12 cellular contexts compared by ENCODE assay signal in the genomic region with DNA sequence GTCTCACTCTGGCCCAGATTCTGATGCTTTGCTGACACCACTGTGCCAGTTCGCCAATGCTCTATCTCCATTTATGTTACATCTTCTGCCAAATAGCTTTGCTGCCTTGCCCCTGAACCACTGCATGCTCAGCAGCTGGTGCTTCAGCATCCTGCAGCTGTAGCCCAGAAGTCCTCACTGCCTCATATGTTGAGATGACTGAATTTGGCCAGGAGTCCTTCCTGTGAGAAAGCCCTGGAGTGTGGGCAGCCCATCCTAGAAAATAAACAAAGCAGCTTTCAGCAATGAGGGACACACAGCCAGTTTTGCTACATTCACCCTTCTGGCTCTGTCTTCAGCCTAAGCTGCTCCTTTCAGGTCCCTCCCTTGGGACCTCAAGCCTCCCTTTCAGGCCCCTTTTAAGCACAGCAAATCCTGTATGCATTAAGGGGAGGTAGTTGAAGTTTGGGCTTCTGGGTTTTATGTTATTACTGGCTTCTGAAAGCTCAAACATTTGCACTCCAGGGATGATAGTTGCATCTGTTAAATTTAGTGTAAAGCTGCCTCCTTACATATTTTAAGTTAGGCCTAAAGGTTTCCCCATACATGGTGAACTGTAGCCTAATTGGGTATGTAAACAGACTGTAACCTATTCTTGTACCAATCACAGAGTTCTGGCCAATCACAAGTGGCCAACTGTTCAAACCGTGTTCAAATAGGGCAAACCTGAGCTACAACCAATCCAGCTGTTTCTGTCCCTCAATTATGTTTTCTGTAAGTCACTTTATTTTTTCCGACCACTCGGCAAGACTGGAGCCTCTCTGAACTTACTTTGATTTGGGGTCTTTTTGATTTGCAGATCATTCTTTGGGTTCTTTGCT. TPM values are rescaled to one million over a fixed set of nuclear protein-coding genes. Genes with fewer than 3 reads are reported as not detected.
DNase-seq lines count a peak whose midpoint lies in the region; ATAC-seq and TF ChIP-seq lines count a peak whose summit lies in the region.
"Had no signal": no experiment of that assay in that cellular context is flagged by ENCODE, and none has a peak within 500 bp of the region (broad histone marks: within the 10 kb centered on the region; RNA-seq: fewer than 3 reads in every experiment).

No MANE protein-coding gene starts in this region.

- no peaks in the 10 kb centered on the region for H3K9me3 Mint-ChIP-seq in activated T-cell treated with anti-CD3 and anti-CD28 coated beads, Interleukin-2, amount 50 U/mL, for 4 hours

- TF ChIP-seq CTCF in fibroblast of mammary gland (conservative IDR thresholded peaks at IDR 0.05; ENCODE audit: control insufficient read depth, insufficient read depth, low read depth, low read length) (no peak), WERI-Rb-1 (IDR thresholded peaks at IDR 0.05; ENCODE audit: low read depth, low read length) (no peak)

- H3K27me3 Mint-ChIP-seq in activated T-cell treated with anti-CD3 and anti-CD28 coated beads, Interleukin-2, amount 50 U/mL, for 4 hours (ENCODE audit: low read depth), result peaks cover 2% of the 10 kb centered on the region

- no peaks in the 10 kb centered on the region for H3K9me3 ChIP-seq in WERI-Rb-1 (ENCODE audit: severe bottlenecking)
- H3K9me3 ChIP-seq: BLaER1 treated with 17β-estradiol and CSF1 and Interleukin-3, amounts not matched to agents 10 nM and 100 nM had no signal

- H3K27me3 ChIP-seq in WERI-Rb-1 (ENCODE audit: insufficient read depth, low read depth, severe bottlenecking), result no peaks in the 10 kb centered on the region
- H3K27me3 ChIP-seq: BLaER1 treated with 17β-estradiol and CSF1 and Interleukin-3, amounts not matched to agents 10 nM and 100 nM had no signal

- peaks cover 29% of the 10 kb centered on the region for H3K4me1 Mint-ChIP-seq in activated T-cell treated with anti-CD3 and anti-CD28 coated beads, Interleukin-2, amount 50 U/mL, for 4 hours (ENCODE audit: low read depth)

- no peak for DNase-seq in activated T-cell treated with anti-CD3 and anti-CD28 coated beads, Interleukin-2, amount 50 U/mL, for 4 hours
- no peak for DNase-seq in activated T-cell treated with anti-CD3 and anti-CD28 coated beads for 4 hours
- DNase-seq in NCI-H82 treated with DMSO at 0.1 percent for 48 hours (lab: John Stamatoyannopoulos, UW; ENCODE audit: unreplicated experiment), result peak; percentile 52
- DNase-seq in fibroblast of mammary gland (ENCODE audit: low read depth), result peak; percentile 65
- no peak for DNase-seq in WERI-Rb-1
- no peak for DNase-seq in SIG-M5 treated with dmso at 0.1 percent for 504 hours (lab: John Stamatoyannopoulos, UW; ENCODE audit: unreplicated experiment)
- no peak for DNase-seq in NOMO-1 (lab: John Stamatoyannopoulos, UW; ENCODE audit: unreplicated experiment in 2 of 2)
- DNase-seq: activated effector memory CD4-positive, alpha-beta T cell treated with Interleukin-2 at 50 U/mL for 16 hours; stimulated activated naive CD4-positive, alpha-beta T cell treated with Interleukin-2 at 50 U/mL for 16 hours had no signal

- H3K27ac ChIP-seq in temporal lobe (ENCODE audit: low read depth, low read length), result peak overlapping the region; percentile 86
- H3K27ac ChIP-seq in WERI-Rb-1, result no peak overlapping the region
- H3K27ac ChIP-seq: BLaER1 treated with 17β-estradiol and CSF1 and Interleukin-3, amounts not matched to agents 10 nM and 100 nM; KMS-11 had no signal

- H3K4me3 Mint-ChIP-seq in activated T-cell treated with anti-CD3 and anti-CD28 coated beads, Interleukin-2, amount 50 U/mL, for 4 hours, result peak overlapping the region; percentile 59

- H3K36me3 Mint-ChIP-seq in activated T-cell treated with anti-CD3 and anti-CD28 coated beads, Interleukin-2, amount 50 U/mL, for 4 hours (ENCODE audit: insufficient read depth), result peaks cover 11% of the 10 kb centered on the region

- ATAC-seq in activated T-cell treated with anti-CD3 and anti-CD28 coated beads, Interleukin-2, amount 50 U/mL, for 4 hours, result no peak

- H3K4me3 ChIP-seq in fibroblast of mammary gland (ENCODE audit: control insufficient read depth, low read depth, low read length) (no peak overlapping the region), WERI-Rb-1 (ENCODE audit: low read depth, low read length) (no peak overlapping the region)
- H3K4me3 ChIP-seq: BLaER1 treated with 17β-estradiol and CSF1 and Interleukin-3, amounts not matched to agents 10 nM and 100 nM had no signal

- H3K36me3 ChIP-seq in WERI-Rb-1, result peaks cover 17% of the 10 kb centered on the region

RNA-seq across cellular contexts. Expression of gene TMEM165, which starts 2.1 kb away (rescaled TPM):
- total RNA-seq in activated T-cell treated with anti-CD3 and anti-CD28 coated beads, Interleukin-2, amount 50 U/mL, for 4 hours, result 10 to 100 TPM; 72.3 to 75.1 (median 75.0) TPM
- 59.7 TPM for total RNA-seq in temporal lobe

RNA-seq across cellular contexts. Expression of gene SRD5A3, which starts 47.6 kb away (rescaled TPM):
- 10 to 100 TPM in 2 of 3 donors, 1 to 10 TPM in 1; 9.4 to 21.0 (median 12.7) TPM for total RNA-seq in activated T-cell treated with anti-CD3 and anti-CD28 coated beads, Interleukin-2, amount 50 U/mL, for 4 hours
- total RNA-seq in temporal lobe, result 6.1 TPM

Comparison
In these comparisons a context has a peak if more than half of its experiments do, and no peak if none do; other contexts are left out.
1. DNase-seq: peak in NCI-H82 treated with DMSO at 0.1 percent for 48 hours (single experiment) and fibroblast of mammary gland (single experiment); none in activated T-cell treated with anti-CD3 and anti-CD28 coated beads, Interleukin-2, amount 50 U/mL, for 4 hours (single experiment), activated T-cell treated with anti-CD3 and anti-CD28 coated beads for 4 hours (single experiment), WERI-Rb-1 (single experiment), SIG-M5 treated with dmso at 0.1 percent for 504 hours (single experiment) and NOMO-1 (0 of 2).